In the genomic region with DNA sequence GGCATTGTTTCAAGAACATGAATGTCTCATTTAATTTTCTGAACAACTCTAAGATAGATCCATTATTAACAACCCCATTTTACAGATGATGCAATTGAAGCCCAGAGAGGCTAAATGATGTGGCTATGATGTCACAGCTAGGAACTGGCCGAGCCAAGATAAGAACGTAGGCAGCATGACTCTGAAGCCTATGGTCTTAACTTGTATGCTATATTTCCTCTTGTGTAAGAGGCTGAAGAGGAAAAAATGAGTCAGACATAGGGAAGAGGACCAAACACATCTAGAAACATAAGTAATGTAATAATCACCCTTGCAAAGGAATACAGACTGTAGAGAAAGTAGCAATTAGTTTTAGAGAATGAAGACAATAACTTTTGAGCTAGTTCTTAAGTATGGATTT, we compare ENCODE assay signal across 19 cellular contexts.
DNase-seq lines count a peak whose midpoint lies in the region; ATAC-seq and TF ChIP-seq lines count a peak whose summit lies in the region.
"Had no signal": no experiment of that assay in that cellular context is flagged by ENCODE, and none has a peak within 500 bp of the region (broad histone marks: within the 10 kb centered on the region; RNA-seq: fewer than 3 reads in every experiment).

No MANE protein-coding gene starts in this region.

- H3F3A ChIP-seq in smooth muscle cell (ENCODE audit: low read depth) = no peaks in the 10 kb centered on the region

- no peak for ATAC-seq in activated CD4-positive, CD25-positive, alpha-beta regulatory T cell treated with anti-CD3 and anti-CD28 coated beads, Interleukin-2, amount 50 U/mL, for 24 hours
- ATAC-seq in SK-N-SH treated with all-trans-retinoic acid at 6 μM for 48 hours = no peak
- ATAC-seq: activated T-helper 17 cell treated with anti-CD3 and anti-CD28 coated beads, Interleukin-2, amount 50 U/mL, for 72 hours; left ventricle myocardium superior; sciatic nerve; T-helper 17 cell had no signal

- H3K27me3 ChIP-seq in MG63 = no peaks in the 10 kb centered on the region
- no peaks in the 10 kb centered on the region for H3K27me3 ChIP-seq in smooth muscle cell (ENCODE audit: low read depth)
- H3K27me3 ChIP-seq: adrenal gland, ovary, uterus had no signal

- H3K9ac ChIP-seq in smooth muscle cell (ENCODE audit: low read depth) = no peak overlapping the region

- 23% methylated on average over 2 of the region's 2 CpGs for WGBS in smooth muscle cell (ENCODE audit: low lambda C conversion rate)

- POLR2A ChIA-PET in HEK293T (lab: Yijun Ruan, JAX) = no interaction called here

- no peaks in the 10 kb centered on the region for H4K20me1 ChIP-seq in smooth muscle cell (ENCODE audit: low read depth)

- H3K9me3 ChIP-seq in MG63 = no peaks in the 10 kb centered on the region
- H3K9me3 ChIP-seq in smooth muscle cell (replicated peaks; ENCODE audit: low read depth) = no peaks in the 10 kb centered on the region
- H3K9me3 ChIP-seq: adrenal gland, ovary, uterus had no signal

- H3K36me3 ChIP-seq in MG63 = no peaks in the 10 kb centered on the region
- no peaks in the 10 kb centered on the region for H3K36me3 ChIP-seq in smooth muscle cell (ENCODE audit: low read depth)
- H3K36me3 ChIP-seq: adrenal gland, ovary, uterus had no signal

- CTCF ChIA-PET in HEK293T (lab: Yijun Ruan, JAX) = no interaction called here

- no peaks in the 10 kb centered on the region for H3K4me1 ChIP-seq in smooth muscle cell (ENCODE audit: low read depth)
- H3K4me1 ChIP-seq: adrenal gland, uterus had no signal

- peak; percentile 16 for DNase-seq in EL
- peak; percentile 7 for DNase-seq in MG63
- DNase-seq in amniotic epithelial cell (ENCODE audit: low read depth) = peak; percentile 93
- DNase-seq in fibroblast of pulmonary artery (ENCODE audit: low read depth) = peak; percentile 90
- no peak for DNase-seq in smooth muscle cell (lab: John Stamatoyannopoulos, UW; ENCODE audit: unreplicated experiment)
- DNase-seq in HEK293T (ENCODE audit: extremely low spot score) = no peak
- DNase-seq: activated B cell treated with CpG ODN at 0.5 μM for 24 hours; adrenal gland; COR-L47; left ventricle myocardium superior; NCI-H1105 treated with DMSO at 0.1 percent for 48 hours; ovary; stimulated activated CD4-positive, alpha-beta T cell treated with anti-CD3 and anti-CD28 coated beads, Interleukin-2, amount 100 ng/mL, for 24 hours; T-helper 17 cell; uterus had no signal

- no peak overlapping the region for H2AFZ ChIP-seq in smooth muscle cell (ENCODE audit: low read depth)

- H3K4me2 ChIP-seq in smooth muscle cell = no peak overlapping the region

- H3K27ac ChIP-seq in smooth muscle cell (ENCODE audit: low read depth) = no peak overlapping the region
- H3K27ac ChIP-seq: adrenal gland, ovary, uterus had no signal

- H3K4me3 ChIP-seq in MG63 (no peak overlapping the region), fibroblast of pulmonary artery (replicated peaks; ENCODE audit: low read depth, low read length) (no peak overlapping the region), smooth muscle cell (no peak overlapping the region)
- H3K4me3 ChIP-seq: adrenal gland, ovary, uterus had no signal

- no peaks in the 10 kb centered on the region for H3K79me2 ChIP-seq in smooth muscle cell (ENCODE audit: low read depth)

- TF ChIP-seq CTCF in fibroblast of pulmonary artery (IDR thresholded peaks at IDR 0.05; ENCODE audit: low read length, missing control alignments) (no peak), smooth muscle cell (IDR thresholded peaks at IDR 0.05; ENCODE audit: borderline replicate concordance, insufficient read depth, poor library complexity, severe bottlenecking) (no peak)

TF ChIP-seq in SK-N-SH treated with all-trans-retinoic acid at 6 μM for 48 hours, 23 proteins besides CTCF, POLR2A, EP300 and RAD21:
- TF ChIP-seq ZFP3 (CRISPR knock-in tag; IDR thresholded peaks at IDR 0.05) = no peak
- TF ChIP-seq BACH2 (CRISPR knock-in tag; IDR thresholded peaks at IDR 0.05; ENCODE audit: borderline replicate concordance) = no peak
- TF ChIP-seq OSR1 (CRISPR knock-in tag; IDR thresholded peaks at IDR 0.05) = no peak
- no peak for TF ChIP-seq TCF4 (CRISPR knock-in tag; IDR thresholded peaks at IDR 0.05; ENCODE audit: borderline replicate concordance)
- no peak for TF ChIP-seq RARB (CRISPR knock-in tag; IDR thresholded peaks at IDR 0.05)
- no peak for TF ChIP-seq ZC3H10 (CRISPR knock-in tag; IDR thresholded peaks at IDR 0.05)
- TF ChIP-seq TOX (CRISPR knock-in tag; IDR thresholded peaks at IDR 0.05; ENCODE audit: borderline replicate concordance) = no peak
- TF ChIP-seq, protein P1, sequence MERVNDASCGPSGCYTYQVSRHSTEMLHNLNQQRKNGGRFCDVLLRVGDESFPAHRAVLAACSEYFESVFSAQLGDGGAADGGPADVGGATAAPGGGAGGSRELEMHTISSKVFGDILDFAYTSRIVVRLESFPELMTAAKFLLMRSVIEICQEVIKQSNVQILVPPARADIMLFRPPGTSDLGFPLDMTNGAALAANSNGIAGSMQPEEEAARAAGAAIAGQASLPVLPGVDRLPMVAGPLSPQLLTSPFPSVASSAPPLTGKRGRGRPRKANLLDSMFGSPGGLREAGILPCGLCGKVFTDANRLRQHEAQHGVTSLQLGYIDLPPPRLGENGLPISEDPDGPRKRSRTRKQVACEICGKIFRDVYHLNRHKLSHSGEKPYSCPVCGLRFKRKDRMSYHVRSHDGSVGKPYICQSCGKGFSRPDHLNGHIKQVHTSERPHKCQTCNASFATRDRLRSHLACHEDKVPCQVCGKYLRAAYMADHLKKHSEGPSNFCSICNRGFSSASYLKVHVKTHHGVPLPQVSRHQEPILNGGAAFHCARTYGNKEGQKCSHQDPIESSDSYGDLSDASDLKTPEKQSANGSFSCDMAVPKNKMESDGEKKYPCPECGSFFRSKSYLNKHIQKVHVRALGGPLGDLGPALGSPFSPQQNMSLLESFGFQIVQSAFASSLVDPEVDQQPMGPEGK (CRISPR knock-in tag; IDR thresholded peaks at IDR 0.05; ENCODE audit: borderline replicate concordance) = no peak

TF ChIP-seq in HEK293T, 16 proteins besides CTCF, POLR2A, EP300 and RAD21:
- TF ChIP-seq L3MBTL2 (conservative IDR thresholded peaks at IDR 0.05) (no peak), ZNF384 (IDR thresholded peaks at IDR 0.05) (no peak), SP1 (IDR thresholded peaks at IDR 0.05) (no peak), ELF4 (IDR thresholded peaks at IDR 0.05) (no peak), TARDBP (IDR thresholded peaks at IDR 0.05) (no peak), FOXA1 (IDR thresholded peaks at IDR 0.05) (no peak), CTBP1 (IDR thresholded peaks at IDR 0.05; ENCODE audit: borderline replicate concordance) (no peak), FOXM1 (IDR thresholded peaks at IDR 0.05; ENCODE audit: borderline replicate concordance) (no peak)

Comparison
In these comparisons a context has a peak if more than half of its experiments do, and no peak if none do; other contexts are left out.
1. DNase-seq: peak in EL (single experiment), MG63 (single experiment), amniotic epithelial cell (single experiment) and fibroblast of pulmonary artery (single experiment); none in smooth muscle cell (single experiment) and HEK293T (single experiment).